ENCODE assay signal across 9 cellular contexts in the genomic region with DNA sequence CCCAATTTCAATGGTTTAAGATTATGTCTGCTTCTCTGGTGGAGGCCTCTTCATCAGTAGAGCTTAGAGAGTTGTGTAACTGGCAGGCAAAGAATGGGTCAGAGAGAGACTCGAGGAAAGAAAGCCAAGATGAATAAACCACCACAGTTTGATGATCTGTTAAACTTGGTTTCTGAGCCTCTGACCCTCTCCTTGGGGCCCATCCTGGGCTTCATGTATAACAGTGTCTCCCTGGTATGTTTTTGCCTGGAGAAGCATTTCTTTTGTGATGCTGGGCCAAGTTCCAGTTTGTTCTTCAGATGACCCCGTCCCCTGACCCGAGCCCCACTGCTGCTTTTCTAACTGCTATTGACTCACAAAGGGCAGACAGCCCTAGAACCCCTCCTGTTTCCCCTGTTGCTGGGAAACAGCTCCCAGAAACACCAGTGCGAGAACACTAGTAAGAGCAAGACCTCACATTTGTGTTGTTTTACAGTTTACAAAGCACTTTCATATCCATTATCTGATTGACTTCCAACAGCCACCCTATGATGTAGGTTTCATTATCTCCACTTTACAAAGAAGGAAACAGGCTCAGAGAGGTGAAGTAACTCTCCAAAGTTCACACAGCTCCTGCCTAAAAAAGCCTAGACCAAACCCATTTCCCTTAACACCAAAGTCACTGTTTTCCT. TPM values are rescaled to one million over a fixed set of nuclear protein-coding genes. Genes with fewer than 3 reads are reported as not detected.
DNase-seq lines count a peak whose midpoint lies in the region; ATAC-seq and TF ChIP-seq lines count a peak whose summit lies in the region.
"Had no signal": no experiment of that assay in that cellular context is flagged by ENCODE, and none has a peak within 500 bp of the region (broad histone marks: within the 10 kb centered on the region; RNA-seq: fewer than 3 reads in every experiment).

No MANE protein-coding gene starts in this region.

- H3K9me3 ChIP-seq in Peyer's patch (no peaks in the 10 kb centered on the region), hepatocyte (ENCODE audit: low read depth) (no peaks in the 10 kb centered on the region)
- H3K9me3 ChIP-seq: ascending aorta had no signal

- no peaks in the 10 kb centered on the region for H3K27me3 Mint-ChIP-seq in activated naive CD4-positive, alpha-beta T cell treated with anti-CD3 and anti-CD28 coated beads, Interleukin-2, amount 10 ng/mL, durations not matched to agents 7 days and 5 days

- no peaks in the 10 kb centered on the region for H3K36me3 ChIP-seq in Peyer's patch
- H3K36me3 ChIP-seq in hepatocyte (replicated peaks; ENCODE audit: insufficient read depth, low read depth): no peaks in the 10 kb centered on the region
- H3K36me3 ChIP-seq: ascending aorta, gastroesophageal sphincter had no signal

- TF ChIP-seq CTCF in Peyer's patch (IDR thresholded peaks at IDR 0.05) (no peak), hepatocyte (IDR thresholded peaks at IDR 0.05; ENCODE audit: poor library complexity) (no peak)

- TF ChIP-seq POLR2A in Peyer's patch (IDR thresholded peaks at IDR 0.05): no peak

- peak; percentile 71 for ATAC-seq in stimulated activated effector memory CD8-positive, alpha-beta T cell treated with anti-CD3 and anti-CD28 coated beads, Interleukin-12 subunit alpha, Interleukin-12 subunit beta, amount 100 ng/mL, for 72 hours
- ATAC-seq: gastroesophageal sphincter had no signal

- peak overlapping the region; percentile 71 for H3K4me3 Mint-ChIP-seq in activated naive CD4-positive, alpha-beta T cell treated with anti-CD3 and anti-CD28 coated beads, Interleukin-2, amount 10 ng/mL, durations not matched to agents 7 days and 5 days
- peak overlapping the region; percentile 93 for H3K4me3 Mint-ChIP-seq in stimulated activated effector memory CD8-positive, alpha-beta T cell treated with anti-CD3 and anti-CD28 coated beads, Interleukin-12 subunit alpha, Interleukin-12 subunit beta, amount 100 ng/mL, for 72 hours

- H3K4me1 Mint-ChIP-seq in activated naive CD4-positive, alpha-beta T cell treated with anti-CD3 and anti-CD28 coated beads, Interleukin-2, amount 10 ng/mL, durations not matched to agents 7 days and 5 days: peaks cover 92% of the 10 kb centered on the region
- peaks cover 91% of the 10 kb centered on the region for H3K4me1 Mint-ChIP-seq in stimulated activated effector memory CD8-positive, alpha-beta T cell treated with anti-CD3 and anti-CD28 coated beads, Interleukin-12 subunit alpha, Interleukin-12 subunit beta, amount 100 ng/mL, for 72 hours

- CTCF ChIA-PET in activated naive CD4-positive, alpha-beta T cell treated with anti-CD3 and anti-CD28 coated beads, Interleukin-2, amount 10 ng/mL, durations not matched to agents 7 days and 5 days (lab: Charles Lee): interaction anchor here (0.9 to 12.8 kb wide), 9 partner anchors 8 to 172 kb away, joined by 3 to 162 read pairs (median 26); a partner anchor contains a TSS

- H3K27ac ChIP-seq in Peyer's patch (peak overlapping the region; percentile 54 to 71 (median 64)), hepatocyte (peak overlapping the region; percentile 54)
- H3K27ac ChIP-seq: ascending aorta, gastroesophageal sphincter had no signal

- H3K4me3 ChIP-seq in Peyer's patch (peak overlapping the region in 1 of 4 donors; percentile 13), hepatocyte (no peak overlapping the region)
- H3K4me3 ChIP-seq: ascending aorta, gastroesophageal sphincter had no signal

- no peak overlapping the region for H3K4me2 ChIP-seq in hepatocyte

- H3K79me2 ChIP-seq in hepatocyte: no peaks in the 10 kb centered on the region

- H4K20me1 ChIP-seq in hepatocyte (ENCODE audit: insufficient read depth, poor library complexity, severe bottlenecking): no peaks in the 10 kb centered on the region

- H3K9me2 ChIP-seq in hepatocyte (replicated peaks; ENCODE audit: insufficient read depth): no peaks in the 10 kb centered on the region

- H3K36me3 Mint-ChIP-seq in activated naive CD4-positive, alpha-beta T cell treated with anti-CD3 and anti-CD28 coated beads, Interleukin-2, amount 10 ng/mL, durations not matched to agents 7 days and 5 days: peaks cover 97% of the 10 kb centered on the region
- H3K36me3 Mint-ChIP-seq in stimulated activated effector memory CD8-positive, alpha-beta T cell treated with anti-CD3 and anti-CD28 coated beads, Interleukin-12 subunit alpha, Interleukin-12 subunit beta, amount 100 ng/mL, for 72 hours: peaks cover 100% of the 10 kb centered on the region

- H3K27me3 ChIP-seq in Peyer's patch (no peaks in the 10 kb centered on the region), hepatocyte (no peaks in the 10 kb centered on the region)
- H3K27me3 ChIP-seq: ascending aorta, gastroesophageal sphincter had no signal

- H3K27ac Mint-ChIP-seq in activated naive CD4-positive, alpha-beta T cell treated with anti-CD3 and anti-CD28 coated beads, Interleukin-2, amount 10 ng/mL, durations not matched to agents 7 days and 5 days: peak overlapping the region; percentile 99
- peak overlapping the region; percentile 99 for H3K27ac Mint-ChIP-seq in stimulated activated effector memory CD8-positive, alpha-beta T cell treated with anti-CD3 and anti-CD28 coated beads, Interleukin-12 subunit alpha, Interleukin-12 subunit beta, amount 100 ng/mL, for 72 hours

- H3K9me3 Mint-ChIP-seq in activated naive CD4-positive, alpha-beta T cell treated with anti-CD3 and anti-CD28 coated beads, Interleukin-2, amount 10 ng/mL, durations not matched to agents 7 days and 5 days: no peaks in the 10 kb centered on the region
- H3K9me3 Mint-ChIP-seq in stimulated activated effector memory CD8-positive, alpha-beta T cell treated with anti-CD3 and anti-CD28 coated beads, Interleukin-12 subunit alpha, Interleukin-12 subunit beta, amount 100 ng/mL, for 72 hours: no peaks in the 10 kb centered on the region

- no peak for DNase-seq in Peyer's patch
- peak; percentile 81 for DNase-seq in activated naive CD4-positive, alpha-beta T cell treated with anti-CD3 and anti-CD28 coated beads, Interleukin-2, amount 10 ng/mL, durations not matched to agents 7 days and 5 days
- DNase-seq in hepatocyte (ENCODE audit: low spot score): peak; percentile 20
- peak in 1 of 2 donors; percentile 85 for DNase-seq in stimulated activated effector memory CD8-positive, alpha-beta T cell treated with anti-CD3 and anti-CD28 coated beads, Interleukin-12 subunit alpha, Interleukin-12 subunit beta, amount 100 ng/mL, for 72 hours (ENCODE audit: low spot score in 2 of 2)
- no peak for DNase-seq in NCI-H2107 (lab: John Stamatoyannopoulos, UW)
- no peak for DNase-seq in NCI-H2029 (lab: John Stamatoyannopoulos, UW)
- no peak for DNase-seq in NCI-H2196 treated with DMSO at 0.1 percent for 48 hours (lab: John Stamatoyannopoulos, UW; ENCODE audit: unreplicated experiment)

- peaks cover 0 to 6% (median 3%) of the 10 kb centered on the region in 4 donors for H3K4me1 ChIP-seq in Peyer's patch
- peaks cover 9% of the 10 kb centered on the region for H3K4me1 ChIP-seq in hepatocyte (ENCODE audit: insufficient read depth)
- H3K4me1 ChIP-seq: ascending aorta, gastroesophageal sphincter had no signal

- H2AFZ ChIP-seq in hepatocyte: no peak overlapping the region

- 71% methylated on average over 4 of the region's 4 CpGs for WGBS in hepatocyte (ENCODE audit: low lambda C conversion rate, missing lambda C conversion rate)

RNA-seq across cellular contexts. Expression of a gene that starts 9.0 kb away (rescaled TPM):
- total RNA-seq in Peyer's patch: 10 to 100 TPM in 3 of 4 donors, 1 to 10 TPM in 1; 9.6 to 36.3 (median 20.9) TPM
- 0.08 and 0.13 TPM in 2 replicates for total RNA-seq in hepatocyte
- 0.08 and 0.22 TPM in 2 replicates for polyA plus RNA-seq in hepatocyte
- total RNA-seq: ascending aorta had no signal

Comparison
In these comparisons a context has a peak if more than half of its experiments do, and no peak if none do; other contexts are left out.
1. DNase-seq: peak in activated naive CD4-positive, alpha-beta T cell treated with anti-CD3 and anti-CD28 coated beads, Interleukin-2, amount 10 ng/mL, durations not matched to agents 7 days and 5 days (single experiment) and hepatocyte (single experiment); none in Peyer's patch (0 of 3), NCI-H2107 (single experiment), NCI-H2029 (single experiment) and NCI-H2196 treated with DMSO at 0.1 percent for 48 hours (single experiment).